8 cellular contexts compared by ENCODE assay signal in the genomic region with DNA sequence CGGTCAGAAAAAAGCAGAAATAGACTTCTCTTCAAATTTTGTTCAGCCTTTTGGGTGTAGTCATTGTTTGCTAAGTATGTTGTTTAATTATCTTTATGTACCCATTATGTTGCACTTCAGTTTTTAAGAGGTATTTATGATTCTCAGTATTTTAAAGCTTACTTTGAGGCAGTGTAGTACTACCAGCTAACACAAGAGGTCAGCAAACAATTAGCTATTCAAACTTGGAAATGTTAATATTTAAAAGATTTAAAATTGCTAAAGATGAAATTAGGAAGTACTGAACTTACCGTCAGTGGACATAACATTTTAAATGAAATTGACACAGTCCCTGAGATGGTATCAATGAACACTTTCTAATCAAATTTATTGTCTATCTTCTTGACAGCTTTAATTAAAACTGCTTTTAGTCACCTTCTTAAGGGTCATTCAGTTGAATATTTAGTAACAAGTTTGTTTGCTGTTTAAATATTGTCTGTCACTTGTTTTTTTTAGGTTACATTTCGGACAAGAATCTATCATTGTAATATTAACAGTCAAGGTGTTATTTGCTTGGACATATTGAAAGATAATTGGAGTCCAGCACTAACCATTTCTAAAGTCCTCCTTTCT. TPM values are rescaled to one million over a fixed set of nuclear protein-coding genes. Genes with fewer than 3 reads are reported as not detected.
DNase-seq lines count a peak whose midpoint lies in the region; ATAC-seq, FAIRE-seq and TF ChIP-seq lines count a peak whose summit lies in the region.

No MANE protein-coding gene starts in this region.

- TF ChIP-seq POLR2A in HCT116 (IDR thresholded peaks at IDR 0.05; ENCODE audit: borderline replicate concordance, extremely low read depth, insufficient read depth, insufficient read length) = no peak
- TF ChIP-seq POLR2A in transverse colon (IDR thresholded peaks at IDR 0.05) = no peak

- H3K4me3 ChIP-seq in HCT116 (replicated peaks in 1 of 2; ENCODE audit: low read depth in 1 of 2, low read length in 2 of 2) (no peak overlapping the region), transverse colon (no peak overlapping the region)

- peaks cover 43% of the 10 kb centered on the region for H3K79me2 ChIP-seq in HCT116 (ENCODE audit: insufficient read depth, low read length)

- H3K27me3 ChIP-seq in HCT116 (ENCODE audit: insufficient read depth, low read length) (no peaks in the 10 kb centered on the region), transverse colon (no peaks in the 10 kb centered on the region)

- FAIRE-seq in D721Med (lab: Jason Lieb, UNC) = peak; percentile 84

- in situ Hi-C loops in transverse colon (cut with MboI; ENCODE audit: low pct_ligation_motif_present in 1 of 4, low pct_unique_long_range_greater_than_20kb in 1 of 4, low sequenced_read_pairs in 3 of 4) = loop anchor here in 3 of 4 donors (25.0 kb wide), 2 partner anchors 349 to 799 kb away; no protein-coding TSS in a partner anchor

- BruUV-seq in HCT116 (replicated peaks; lab: Mats Ljungman, UMichigan) = no TSS peak

- peaks cover 0 to 6% of the 10 kb centered on the region in 2 experiments; a peak in 3 of 4 replicates for H3K4me1 ChIP-seq in HCT116 (ENCODE audit: control insufficient read depth in 1 of 2, insufficient read depth in 2 of 2, low read length in 2 of 2)
- H3K4me1 ChIP-seq in transverse colon = no peaks in the 10 kb centered on the region

- no peak for DNase-seq in D721Med (ENCODE audit: insufficient read length, low spot score)
- DNase-seq in HCT116 (ENCODE audit: low read depth, low spot score) = peak; percentile 33
- DNase-seq in left ventricle myocardium superior = no peak
- no peak for DNase-seq in transverse colon
- DNase-seq in amniotic stem cell (lab: John Stamatoyannopoulos, UW) = no peak
- no peak for DNase-seq in activated CD8-positive, alpha-beta memory T cell treated with anti-CD3 and anti-CD28 coated beads, Interleukin-2, amount 50 U/mL, for 48 hours
- DNase-seq in SHP77 treated with DMSO at 0.1 percent for 48 hours (lab: John Stamatoyannopoulos, UW) = no peak

- peak; percentile 73 for TF ChIP-seq CTCF in D721Med (IDR thresholded peaks at IDR 0.05; ENCODE audit: insufficient read depth, missing control alignments)
- peak; percentile 41 to 84 (median 74); a peak in 5 of 6 replicates for TF ChIP-seq CTCF in HCT116 (IDR thresholded peaks at IDR 0.05 in 2 of 3, conservative IDR thresholded peaks at IDR 0.05 in 1 of 3; ENCODE audit: borderline replicate concordance in 1 of 3, insufficient read depth in 1 of 3, low read depth in 2 of 3, low read length in 2 of 3)
- peak; percentile 89 for TF ChIP-seq CTCF in VCaP (conservative IDR thresholded peaks at IDR 0.05)
- TF ChIP-seq CTCF in transverse colon (IDR thresholded peaks at IDR 0.05) = peak; percentile 70 to 92 (median 88)

- H4K20me1 ChIP-seq in HCT116 (ENCODE audit: insufficient read depth) = no peaks in the 10 kb centered on the region

- peak; percentile 44 for ATAC-seq in HCT116
- peak; percentile 41 for ATAC-seq in left ventricle myocardium superior

- intact Hi-C loops in HCT116 (cut with micrococcal nuclease) (loop anchor here (2.0 to 5.0 kb wide), 2 partner anchors 350 to 794 kb away; no protein-coding TSS in a partner anchor), left ventricle myocardium superior (cut with micrococcal nuclease) (no loop called here), transverse colon (cut with DNase I; ENCODE audit: low total_unique reads) (no loop called here)

- H3K27ac ChIP-seq in HCT116 (ENCODE audit: low read depth, low read length) (no peak overlapping the region), VCaP (no peak overlapping the region; the same call in 1 of the 2 replicates), transverse colon (no peak overlapping the region)

- TF ChIP-seq EP300 in transverse colon (IDR thresholded peaks at IDR 0.05; ENCODE audit: low read depth) = no peak

- H3K9ac ChIP-seq in HCT116 (ENCODE audit: low read length) = no peak overlapping the region

- H3K9me3 ChIP-seq in HCT116 (ENCODE audit: control insufficient read depth in 1 of 2, insufficient read depth in 1 of 2, low read depth in 1 of 2, low read length in 2 of 2) = no peaks in the 10 kb centered on the region
- H3K9me3 ChIP-seq in transverse colon = no peaks in the 10 kb centered on the region

- no peak overlapping the region for H3K4me2 ChIP-seq in HCT116 (ENCODE audit: low read length)

- CTCF ChIA-PET in HCT116 (lab: Charles Lee) = interaction anchor here (0.8 to 1.8 kb wide), 19 partner anchors 9 to 348 kb away, joined by 3 to 14 read pairs (median 4); partner anchors contain the start of genes NKIRAS1 and RPL15

- TF ChIP-seq RAD21 in HCT116 (IDR thresholded peaks at IDR 0.05; ENCODE audit: low read depth) = peak; percentile 76

- POLR2A ChIA-PET in HCT116 (lab: Charles Lee) = no interaction called here

- H3K36me3 ChIP-seq in HCT116 (ENCODE audit: control insufficient read depth in 1 of 2, insufficient read depth in 2 of 2, low read length in 2 of 2) = peaks cover 5 to 8% of the 10 kb centered on the region in 2 experiments; a peak in 3 of 4 replicates
- no peaks in the 10 kb centered on the region for H3K36me3 ChIP-seq in transverse colon

- no peaks in the 10 kb centered on the region for H3K9me2 ChIP-seq in HCT116 (ENCODE audit: insufficient read depth)

- H2AFZ ChIP-seq in HCT116 (ENCODE audit: low read depth, low read length, poor library complexity, severe bottlenecking) = no peak overlapping the region

- RAD21 ChIA-PET in HCT116 (lab: Charles Lee; ENCODE audit: low non-redundant PET in 1 of 2, low total read pairs in 2 of 2, uncharacterized antibody in 2 of 2, unreplicated experiment in 2 of 2) = no interaction called here

- WGBS in transverse colon (ENCODE audit: low coverage in 1 of 2), 2 donors = 52 to 62% methylated on average over 3 of the region's 3 CpGs

TF ChIP-seq in HCT116, 20 proteins besides CTCF, POLR2A, EP300 and RAD21 (continues in another document):
- TF ChIP-seq, protein P1, sequence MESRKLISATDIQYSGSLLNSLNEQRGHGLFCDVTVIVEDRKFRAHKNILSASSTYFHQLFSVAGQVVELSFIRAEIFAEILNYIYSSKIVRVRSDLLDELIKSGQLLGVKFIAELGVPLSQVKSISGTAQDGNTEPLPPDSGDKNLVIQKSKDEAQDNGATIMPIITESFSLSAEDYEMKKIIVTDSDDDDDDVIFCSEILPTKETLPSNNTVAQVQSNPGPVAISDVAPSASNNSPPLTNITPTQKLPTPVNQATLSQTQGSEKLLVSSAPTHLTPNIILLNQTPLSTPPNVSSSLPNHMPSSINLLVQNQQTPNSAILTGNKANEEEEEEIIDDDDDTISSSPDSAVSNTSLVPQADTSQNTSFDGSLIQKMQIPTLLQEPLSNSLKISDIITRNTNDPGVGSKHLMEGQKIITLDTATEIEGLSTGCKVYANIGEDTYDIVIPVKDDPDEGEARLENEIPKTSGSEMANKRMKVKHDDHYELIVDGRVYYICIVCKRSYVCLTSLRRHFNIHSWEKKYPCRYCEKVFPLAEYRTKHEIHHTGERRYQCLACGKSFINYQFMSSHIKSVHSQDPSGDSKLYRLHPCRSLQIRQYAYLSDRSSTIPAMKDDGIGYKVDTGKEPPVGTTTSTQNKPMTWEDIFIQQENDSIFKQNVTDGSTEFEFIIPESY (IDR thresholded peaks at IDR 0.05; ENCODE audit: extremely low read depth, insufficient replicate concordance, low read length) = no peak
- TF ChIP-seq ZNF274 (IDR thresholded peaks at IDR 0.05; ENCODE audit: low read depth, low read length) (no peak), FOSL1 (IDR thresholded peaks at IDR 0.05; ENCODE audit: low read depth) (no peak), ZFX (IDR thresholded peaks at IDR 0.05) (no peak), SRF (IDR thresholded peaks at IDR 0.05; ENCODE audit: low read depth) (no peak), SIN3A (IDR thresholded peaks at IDR 0.05; ENCODE audit: low read depth) (no peak), EGR1 (IDR thresholded peaks at IDR 0.05; ENCODE audit: low read depth) (no peak), TCF7L2 (IDR thresholded peaks at IDR 0.05; ENCODE audit: borderline replicate concordance, extremely low read depth, insufficient read depth, insufficient read length) (no peak), REST (IDR thresholded peaks at IDR 0.05; ENCODE audit: low read depth) (no peak)

RNA-seq across cellular contexts. Expression of gene NKIRAS1, which starts 28.1 kb away (rescaled TPM):
- 12.0 TPM for total RNA-seq in HCT116 (2021; ENCODE audit: unreplicated experiment)
- 4.7 and 7.0 TPM in 2 replicates for polyA plus RNA-seq in HCT116 (2012)
- total RNA-seq in left ventricle myocardium superior = 22.6 TPM
- 10 to 100 TPM in 2 of 4 donors, 1 to 10 TPM in 2; 3.2 to 13.8 (median 8.9) TPM for total RNA-seq in transverse colon

RNA-seq across cellular contexts. Expression of gene RPL15, which starts 28.2 kb away (rescaled TPM):
- 2,177 TPM for total RNA-seq in HCT116 (2021; ENCODE audit: unreplicated experiment)
- polyA plus RNA-seq in HCT116 (2012) = 3,201 and 3,342 TPM in 2 replicates
- total RNA-seq in left ventricle myocardium superior = 910 TPM
- total RNA-seq in transverse colon = 1,000 to 10,000 TPM in 2 of 4 donors, 100 to 1,000 TPM in 2; 443 to 1,500 (median 1,074) TPM

RNA-seq across cellular contexts. Expression of gene NR1D2, which starts 56.4 kb away (rescaled TPM):
- total RNA-seq in HCT116 (2021; ENCODE audit: unreplicated experiment) = 60.9 TPM
- polyA plus RNA-seq in HCT116 (2012) = 29.7 and 33.9 TPM in 2 replicates
- total RNA-seq in left ventricle myocardium superior = 57.0 TPM
- 10 to 100 TPM; 21.9 to 34.8 (median 26.9) TPM for total RNA-seq in transverse colon
